2 cellular contexts compared by ENCODE assay signal in the genomic region with DNA sequence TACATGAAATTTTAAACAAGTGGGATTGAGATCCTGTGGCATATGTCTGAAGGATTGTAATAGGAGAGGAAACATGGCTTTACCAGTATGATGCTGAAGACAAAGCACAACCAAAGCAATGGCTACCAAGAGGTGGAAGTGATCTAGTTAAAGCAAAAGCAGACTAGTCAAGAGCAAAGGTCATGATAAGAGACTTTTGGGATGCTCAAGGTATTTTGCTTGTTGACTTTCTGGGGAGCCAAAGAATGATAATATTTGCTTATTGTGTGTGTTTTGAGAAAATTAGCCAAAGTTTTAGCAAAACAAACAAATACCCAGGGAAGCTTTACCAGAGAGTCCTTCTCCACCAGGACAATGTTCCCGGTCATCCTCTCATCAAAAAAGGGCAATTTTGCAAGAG.
TF ChIP-seq lines count a peak whose summit lies in the region.

No MANE protein-coding gene starts in this region.

TF ChIP-seq in K562, 482 proteins besides CTCF, POLR2A, EP300 and RAD21:
- TF ChIP-seq ZNF23 (CRISPR knock-in tag; IDR thresholded peaks at IDR 0.05) = no peak
- TF ChIP-seq, protein P1, sequence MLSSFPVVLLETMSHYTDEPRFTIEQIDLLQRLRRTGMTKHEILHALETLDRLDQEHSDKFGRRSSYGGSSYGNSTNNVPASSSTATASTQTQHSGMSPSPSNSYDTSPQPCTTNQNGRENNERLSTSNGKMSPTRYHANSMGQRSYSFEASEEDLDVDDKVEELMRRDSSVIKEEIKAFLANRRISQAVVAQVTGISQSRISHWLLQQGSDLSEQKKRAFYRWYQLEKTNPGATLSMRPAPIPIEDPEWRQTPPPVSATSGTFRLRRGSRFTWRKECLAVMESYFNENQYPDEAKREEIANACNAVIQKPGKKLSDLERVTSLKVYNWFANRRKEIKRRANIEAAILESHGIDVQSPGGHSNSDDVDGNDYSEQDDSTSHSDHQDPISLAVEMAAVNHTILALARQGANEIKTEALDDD (IDR thresholded peaks at IDR 0.05) = peak; percentile 32; the same call in 1 of the 2 replicates

TF ChIP-seq in HepG2, 621 proteins besides CTCF, POLR2A, EP300 and RAD21 (continues in another document):
- TF ChIP-seq NFE2L1 (CRISPR knock-in tag; IDR thresholded peaks at IDR 0.05; ENCODE audit: borderline replicate concordance) (no peak), ZFAT (CRISPR knock-in tag; conservative IDR thresholded peaks at IDR 0.05) (no peak), NAIF1 (CRISPR knock-in tag; IDR thresholded peaks at IDR 0.05; ENCODE audit: borderline replicate concordance) (no peak), CREM (IDR thresholded peaks at IDR 0.05) (peak; percentile 59; the same call in 1 of the 2 replicates), CREM (CRISPR knock-in tag; IDR thresholded peaks at IDR 0.05) (no peak), ZNF224 (CRISPR knock-in tag; IDR thresholded peaks at IDR 0.05) (no peak), ZNF484 (CRISPR knock-in tag; IDR thresholded peaks at IDR 0.05; ENCODE audit: borderline replicate concordance, low read depth) (no peak), ZNF367 (CRISPR knock-in tag; IDR thresholded peaks at IDR 0.05; ENCODE audit: borderline replicate concordance) (no peak), HNRNPLL (IDR thresholded peaks at IDR 0.05; ENCODE audit: low read depth, low read length, poor library complexity, severe bottlenecking) (no peak), BCL6 (CRISPR knock-in tag; IDR thresholded peaks at IDR 0.05) (peak; percentile 69), MTF1 (CRISPR knock-in tag; IDR thresholded peaks at IDR 0.05) (no peak), NR2F2 (IDR thresholded peaks at IDR 0.05; ENCODE audit: borderline replicate concordance, low read depth) (0 out of 2 replicates have a peak, but pooled peaks have one; percentile 47), ZNF644 (CRISPR knock-in tag; IDR thresholded peaks at IDR 0.05; ENCODE audit: low read depth) (peak; percentile 65; the same call in 1 of the 2 replicates), KLF11 (CRISPR knock-in tag; IDR thresholded peaks at IDR 0.05) (no peak), RBFOX2 (IDR thresholded peaks at IDR 0.05; ENCODE audit: low read depth, low read length) (no peak), TRIM24 (CRISPR knock-in tag; IDR thresholded peaks at IDR 0.05) (no peak), ZNF331 (CRISPR knock-in tag; IDR thresholded peaks at IDR 0.05) (peak; percentile 55), FOXJ3 (CRISPR knock-in tag; IDR thresholded peaks at IDR 0.05; ENCODE audit: borderline replicate concordance) (peak; percentile 70; the same call in 1 of the 2 replicates), ZNF12 (CRISPR knock-in tag; IDR thresholded peaks at IDR 0.05) (no peak), THYN1 (CRISPR knock-in tag; IDR thresholded peaks at IDR 0.05; ENCODE audit: borderline replicate concordance, low read depth) (no peak), SUZ12 (IDR thresholded peaks at IDR 0.05; ENCODE audit: low read depth, low read length) (no peak), SAP130 (CRISPR knock-in tag; IDR thresholded peaks at IDR 0.05; ENCODE audit: low read depth) (no peak; the same call in 1 of the 2 replicates), ARNT (IDR thresholded peaks at IDR 0.05) (no peak), SOX13 (IDR thresholded peaks at IDR 0.05) (no peak), SOX13 (CRISPR knock-in tag; conservative IDR thresholded peaks at IDR 0.05 in 1 of 2, IDR thresholded peaks at IDR 0.05 in 1 of 2) (peak in 1 of 2 experiments; percentile 81; a peak in 2 of 4 replicates), ZFP1 (CRISPR knock-in tag; IDR thresholded peaks at IDR 0.05) (peak; percentile 15; the same call in 1 of the 2 replicates), NR2F1 (CRISPR knock-in tag; IDR thresholded peaks at IDR 0.05) (peak in 1 of 2 experiments; percentile 53; a peak in 1 of 4 replicates), ELF3 (CRISPR knock-in tag; IDR thresholded peaks at IDR 0.05) (no peak), ZNF564 (CRISPR knock-in tag; IDR thresholded peaks at IDR 0.05) (no peak), ZNF382 (CRISPR knock-in tag; IDR thresholded peaks at IDR 0.05; ENCODE audit: borderline replicate concordance) (no peak), RARA (CRISPR knock-in tag; IDR thresholded peaks at IDR 0.05) (peak; percentile 38; the same call in 1 of the 2 replicates), FOXP1 (IDR thresholded peaks at IDR 0.05) (no peak), FOXP1 (CRISPR knock-in tag; IDR thresholded peaks at IDR 0.05) (peak; percentile 81; the same call in 1 of the 2 replicates), RCOR2 (CRISPR knock-in tag; IDR thresholded peaks at IDR 0.05) (peak; percentile 55; the same call in 1 of the 2 replicates), GTF2F1 (IDR thresholded peaks at IDR 0.05; ENCODE audit: low read length) (no peak), SOX6 (IDR thresholded peaks at IDR 0.05) (no peak), SOX6 (CRISPR knock-in tag; IDR thresholded peaks at IDR 0.05) (peak; percentile 70), ZNF17 (CRISPR knock-in tag; IDR thresholded peaks at IDR 0.05) (no peak)
- TF ChIP-seq, protein P2, sequence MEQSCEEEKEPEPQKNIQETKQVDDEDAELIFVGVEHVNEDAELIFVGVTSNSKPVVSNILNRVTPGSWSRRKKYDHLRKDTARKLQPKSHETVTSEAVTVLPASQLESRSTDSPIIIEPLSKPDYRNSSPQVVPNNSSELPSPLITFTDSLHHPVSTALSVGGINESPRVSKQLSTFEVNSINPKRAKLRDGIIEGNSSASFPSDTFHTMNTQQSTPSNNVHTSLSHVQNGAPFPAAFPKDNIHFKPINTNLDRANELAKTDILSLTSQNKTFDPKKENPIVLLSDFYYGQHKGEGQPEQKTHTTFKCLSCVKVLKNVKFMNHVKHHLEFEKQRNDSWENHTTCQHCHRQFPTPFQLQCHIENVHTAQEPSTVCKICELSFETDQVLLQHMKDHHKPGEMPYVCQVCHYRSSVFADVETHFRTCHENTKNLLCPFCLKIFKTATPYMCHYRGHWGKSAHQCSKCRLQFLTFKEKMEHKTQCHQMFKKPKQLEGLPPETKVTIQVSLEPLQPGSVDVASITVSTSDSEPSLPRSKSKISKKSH (CRISPR knock-in tag; IDR thresholded peaks at IDR 0.05; ENCODE audit: borderline replicate concordance) = no peak
- TF ChIP-seq, protein P3, sequence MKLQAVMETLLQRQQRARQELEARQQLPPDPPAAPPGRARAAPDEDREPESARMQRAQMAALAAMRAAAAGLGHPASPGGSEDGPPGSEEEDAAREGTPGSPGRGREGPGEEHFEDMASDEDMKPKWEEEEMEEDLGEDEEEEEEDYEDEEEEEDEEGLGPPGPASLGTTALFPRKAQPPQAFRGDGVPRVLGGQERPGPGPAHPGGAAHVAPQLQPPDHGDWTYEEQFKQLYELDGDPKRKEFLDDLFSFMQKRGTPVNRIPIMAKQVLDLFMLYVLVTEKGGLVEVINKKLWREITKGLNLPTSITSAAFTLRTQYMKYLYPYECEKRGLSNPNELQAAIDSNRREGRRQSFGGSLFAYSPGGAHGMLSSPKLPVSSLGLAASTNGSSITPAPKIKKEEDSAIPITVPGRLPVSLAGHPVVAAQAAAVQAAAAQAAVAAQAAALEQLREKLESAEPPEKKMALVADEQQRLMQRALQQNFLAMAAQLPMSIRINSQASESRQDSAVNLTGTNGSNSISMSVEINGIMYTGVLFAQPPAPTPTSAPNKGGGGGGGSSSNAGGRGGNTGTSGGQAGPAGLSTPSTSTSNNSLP (IDR thresholded peaks at IDR 0.05; ENCODE audit: low read depth, low read length) = 0 out of 2 replicates have a peak, but pooled peaks have one; percentile 24
- TF ChIP-seq, protein P4, sequence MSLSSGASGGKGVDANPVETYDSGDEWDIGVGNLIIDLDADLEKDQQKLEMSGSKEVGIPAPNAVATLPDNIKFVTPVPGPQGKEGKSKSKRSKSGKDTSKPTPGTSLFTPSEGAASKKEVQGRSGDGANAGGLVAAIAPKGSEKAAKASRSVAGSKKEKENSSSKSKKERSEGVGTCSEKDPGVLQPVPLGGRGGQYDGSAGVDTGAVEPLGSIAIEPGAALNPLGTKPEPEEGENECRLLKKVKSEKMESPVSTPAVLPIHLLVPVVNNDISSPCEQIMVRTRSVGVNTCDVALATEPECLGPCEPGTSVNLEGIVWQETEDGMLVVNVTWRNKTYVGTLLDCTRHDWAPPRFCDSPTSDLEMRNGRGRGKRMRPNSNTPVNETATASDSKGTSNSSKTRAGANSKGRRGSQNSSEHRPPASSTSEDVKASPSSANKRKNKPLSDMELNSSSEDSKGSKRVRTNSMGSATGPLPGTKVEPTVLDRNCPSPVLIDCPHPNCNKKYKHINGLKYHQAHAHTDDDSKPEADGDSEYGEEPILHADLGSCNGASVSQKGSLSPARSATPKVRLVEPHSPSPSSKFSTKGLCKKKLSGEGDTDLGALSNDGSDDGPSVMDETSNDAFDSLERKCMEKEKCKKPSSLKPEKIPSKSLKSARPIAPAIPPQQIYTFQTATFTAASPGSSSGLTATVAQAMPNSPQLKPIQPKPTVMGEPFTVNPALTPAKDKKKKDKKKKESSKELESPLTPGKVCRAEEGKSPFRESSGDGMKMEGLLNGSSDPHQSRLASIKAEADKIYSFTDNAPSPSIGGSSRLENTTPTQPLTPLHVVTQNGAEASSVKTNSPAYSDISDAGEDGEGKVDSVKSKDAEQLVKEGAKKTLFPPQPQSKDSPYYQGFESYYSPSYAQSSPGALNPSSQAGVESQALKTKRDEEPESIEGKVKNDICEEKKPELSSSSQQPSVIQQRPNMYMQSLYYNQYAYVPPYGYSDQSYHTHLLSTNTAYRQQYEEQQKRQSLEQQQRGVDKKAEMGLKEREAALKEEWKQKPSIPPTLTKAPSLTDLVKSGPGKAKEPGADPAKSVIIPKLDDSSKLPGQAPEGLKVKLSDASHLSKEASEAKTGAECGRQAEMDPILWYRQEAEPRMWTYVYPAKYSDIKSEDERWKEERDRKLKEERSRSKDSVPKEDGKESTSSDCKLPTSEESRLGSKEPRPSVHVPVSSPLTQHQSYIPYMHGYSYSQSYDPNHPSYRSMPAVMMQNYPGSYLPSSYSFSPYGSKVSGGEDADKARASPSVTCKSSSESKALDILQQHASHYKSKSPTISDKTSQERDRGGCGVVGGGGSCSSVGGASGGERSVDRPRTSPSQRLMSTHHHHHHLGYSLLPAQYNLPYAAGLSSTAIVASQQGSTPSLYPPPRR (CRISPR knock-in tag; IDR thresholded peaks at IDR 0.05; ENCODE audit: borderline replicate concordance) = peak; percentile 41; the same call in 1 of the 2 replicates
- TF ChIP-seq, protein P5, sequence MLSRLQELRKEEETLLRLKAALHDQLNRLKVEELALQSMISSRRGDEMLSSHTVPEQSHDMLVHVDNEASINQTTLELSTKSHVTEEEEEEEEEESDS (CRISPR knock-in tag; IDR thresholded peaks at IDR 0.05; ENCODE audit: borderline replicate concordance) = no peak
- TF ChIP-seq, protein P6, sequence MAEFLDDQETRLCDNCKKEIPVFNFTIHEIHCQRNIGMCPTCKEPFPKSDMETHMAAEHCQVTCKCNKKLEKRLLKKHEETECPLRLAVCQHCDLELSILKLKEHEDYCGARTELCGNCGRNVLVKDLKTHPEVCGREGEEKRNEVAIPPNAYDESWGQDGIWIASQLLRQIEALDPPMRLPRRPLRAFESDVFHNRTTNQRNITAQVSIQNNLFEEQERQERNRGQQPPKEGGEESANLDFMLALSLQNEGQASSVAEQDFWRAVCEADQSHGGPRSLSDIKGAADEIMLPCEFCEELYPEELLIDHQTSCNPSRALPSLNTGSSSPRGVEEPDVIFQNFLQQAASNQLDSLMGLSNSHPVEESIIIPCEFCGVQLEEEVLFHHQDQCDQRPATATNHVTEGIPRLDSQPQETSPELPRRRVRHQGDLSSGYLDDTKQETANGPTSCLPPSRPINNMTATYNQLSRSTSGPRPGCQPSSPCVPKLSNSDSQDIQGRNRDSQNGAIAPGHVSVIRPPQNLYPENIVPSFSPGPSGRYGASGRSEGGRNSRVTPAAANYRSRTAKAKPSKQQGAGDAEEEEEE (CRISPR knock-in tag; IDR thresholded peaks at IDR 0.05; ENCODE audit: borderline replicate concordance) = no peak
- TF ChIP-seq, protein P7, sequence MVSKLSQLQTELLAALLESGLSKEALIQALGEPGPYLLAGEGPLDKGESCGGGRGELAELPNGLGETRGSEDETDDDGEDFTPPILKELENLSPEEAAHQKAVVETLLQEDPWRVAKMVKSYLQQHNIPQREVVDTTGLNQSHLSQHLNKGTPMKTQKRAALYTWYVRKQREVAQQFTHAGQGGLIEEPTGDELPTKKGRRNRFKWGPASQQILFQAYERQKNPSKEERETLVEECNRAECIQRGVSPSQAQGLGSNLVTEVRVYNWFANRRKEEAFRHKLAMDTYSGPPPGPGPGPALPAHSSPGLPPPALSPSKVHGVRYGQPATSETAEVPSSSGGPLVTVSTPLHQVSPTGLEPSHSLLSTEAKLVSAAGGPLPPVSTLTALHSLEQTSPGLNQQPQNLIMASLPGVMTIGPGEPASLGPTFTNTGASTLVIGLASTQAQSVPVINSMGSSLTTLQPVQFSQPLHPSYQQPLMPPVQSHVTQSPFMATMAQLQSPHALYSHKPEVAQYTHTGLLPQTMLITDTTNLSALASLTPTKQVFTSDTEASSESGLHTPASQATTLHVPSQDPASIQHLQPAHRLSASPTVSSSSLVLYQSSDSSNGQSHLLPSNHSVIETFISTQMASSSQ (IDR thresholded peaks at IDR 0.05; ENCODE audit: low read depth) = no peak
- TF ChIP-seq, protein P7 (CRISPR knock-in tag; IDR thresholded peaks at IDR 0.05; ENCODE audit: borderline replicate concordance) = peak; percentile 35; the same call in 1 of the 2 replicates
- TF ChIP-seq, protein P8, sequence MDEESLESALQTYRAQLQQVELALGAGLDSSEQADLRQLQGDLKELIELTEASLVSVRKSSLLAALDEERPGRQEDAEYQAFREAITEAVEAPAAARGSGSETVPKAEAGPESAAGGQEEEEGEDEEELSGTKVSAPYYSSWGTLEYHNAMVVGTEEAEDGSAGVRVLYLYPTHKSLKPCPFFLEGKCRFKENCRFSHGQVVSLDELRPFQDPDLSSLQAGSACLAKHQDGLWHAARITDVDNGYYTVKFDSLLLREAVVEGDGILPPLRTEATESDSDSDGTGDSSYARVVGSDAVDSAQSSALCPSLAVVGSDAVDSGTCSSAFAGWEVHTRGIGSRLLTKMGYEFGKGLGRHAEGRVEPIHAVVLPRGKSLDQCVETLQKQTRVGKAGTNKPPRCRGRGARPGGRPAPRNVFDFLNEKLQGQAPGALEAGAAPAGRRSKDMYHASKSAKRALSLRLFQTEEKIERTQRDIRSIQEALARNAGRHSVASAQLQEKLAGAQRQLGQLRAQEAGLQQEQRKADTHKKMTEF (CRISPR knock-in tag; IDR thresholded peaks at IDR 0.05) = peak; percentile 32; the same call in 1 of the 2 replicates
- TF ChIP-seq, protein P9, sequence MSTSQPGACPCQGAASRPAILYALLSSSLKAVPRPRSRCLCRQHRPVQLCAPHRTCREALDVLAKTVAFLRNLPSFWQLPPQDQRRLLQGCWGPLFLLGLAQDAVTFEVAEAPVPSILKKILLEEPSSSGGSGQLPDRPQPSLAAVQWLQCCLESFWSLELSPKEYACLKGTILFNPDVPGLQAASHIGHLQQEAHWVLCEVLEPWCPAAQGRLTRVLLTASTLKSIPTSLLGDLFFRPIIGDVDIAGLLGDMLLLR (CRISPR knock-in tag; IDR thresholded peaks at IDR 0.05) = no peak
